ENCODE assay signal across 2 cellular contexts in genomic region chr11:132036751-132037466, GRCh38.
TF ChIP-seq lines count a peak whose summit lies in the region.

No MANE protein-coding gene starts in this region.

TF ChIP-seq in IMR-90, 13 proteins besides CTCF, POLR2A, EP300 and RAD21 (continued from another document):
- TF ChIP-seq NFE2L2 (IDR thresholded peaks at IDR 0.05; ENCODE audit: low read depth, low read length) (no peak), RCOR1 (IDR thresholded peaks at IDR 0.05; ENCODE audit: insufficient replicate concordance, low read length) (no peak), MXI1 (IDR thresholded peaks at IDR 0.05; ENCODE audit: borderline replicate concordance, low read depth, low read length) (no peak)

TF ChIP-seq in neural cell, 6 proteins besides CTCF, POLR2A, EP300 and RAD21 (continued from another document):
- no peak for TF ChIP-seq REST (IDR thresholded peaks at IDR 0.05; ENCODE audit: borderline replicate concordance)
- no peak for TF ChIP-seq TAF1 (IDR thresholded peaks at IDR 0.05; ENCODE audit: low read depth)
